Comparison of ENCODE assay signal across 34 cellular contexts in the genomic region with DNA sequence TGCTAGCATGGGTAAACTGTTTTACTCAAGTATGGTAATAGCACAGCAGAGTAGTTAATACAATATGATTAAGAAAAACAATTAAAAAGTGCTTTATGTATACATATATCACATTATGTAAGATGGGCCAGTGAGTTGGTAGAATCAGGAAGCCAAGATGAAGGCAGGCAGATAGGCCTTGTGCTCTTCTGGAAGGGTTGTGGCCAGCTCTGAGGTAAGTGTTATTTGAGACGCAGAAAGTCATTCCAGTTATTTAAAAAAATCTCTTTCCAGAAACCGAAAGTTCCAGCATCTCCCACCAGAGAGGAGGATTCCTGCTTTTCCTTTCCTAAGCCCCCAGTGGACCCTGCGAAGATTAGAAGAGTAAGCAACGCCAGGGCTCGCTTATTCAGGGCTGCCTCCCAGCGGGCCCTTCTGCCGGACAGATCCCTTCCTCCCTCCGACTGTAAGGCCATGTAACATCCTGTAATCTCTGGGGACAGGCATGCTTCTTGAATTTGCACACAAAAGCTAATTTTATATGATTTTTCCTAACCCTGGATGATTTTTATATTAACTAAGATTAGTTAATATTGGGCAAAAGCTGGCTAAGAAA.
"Had no signal": no experiment of that assay in that cellular context is flagged by ENCODE, and none has a peak within 500 bp of the region (broad histone marks: within the 10 kb centered on the region; RNA-seq: fewer than 3 reads in every experiment).

No MANE protein-coding gene starts in this region.

- H3K27ac Mint-ChIP-seq: activated CD4-positive, alpha-beta memory T cell treated with anti-CD3 and anti-CD28 coated beads, Interleukin-2, amount 10 ng/mL, durations not matched to agents 7 days and 5 days; activated CD4-positive, alpha-beta T cell treated with anti-CD3 and anti-CD28 coated beads, Interleukin-2, amount 10 ng/mL, durations not matched to agents 24 days and 14 days; activated naive CD4-positive, alpha-beta T cell treated with anti-CD3 and anti-CD28 coated beads, Interleukin-2, amount 10 ng/mL, durations not matched to agents 7 days and 5 days; activated naive CD8-positive, alpha-beta T cell treated with anti-CD3 and anti-CD28 coated beads, Interleukin-2, amount 10 ng/mL, durations not matched to agents 7 days and 5 days; activated T-cell treated with anti-CD3 and anti-CD28 coated beads, Interleukin-2, amount 50 U/mL, for 24 hours; naive B cell; neural progenitor cell; stimulated activated memory B cell treated with anti-CD40 and anti-IgM and Interleukin-4, amounts not matched to agents 10 μg/mL and 1 μg/mL and 100 μg/mL, for 72 hours; stimulated activated naive CD8-positive, alpha-beta T cell treated with anti-CD3 and anti-CD28 coated beads, Interleukin-15, amount 100 ng/mL, for 72 hours; T-helper 17 cell; type B pancreatic cell had no signal

- H3K9me2 ChIP-seq: SK-N-SH had no signal

- H3K9me3 Mint-ChIP-seq: activated naive CD4-positive, alpha-beta T cell treated with anti-CD3 and anti-CD28 coated beads, Interleukin-2, amount 10 ng/mL, durations not matched to agents 7 days and 5 days; activated naive CD8-positive, alpha-beta T cell treated with anti-CD3 and anti-CD28 coated beads, Interleukin-2, amount 10 ng/mL, durations not matched to agents 7 days and 5 days; activated T-cell treated with anti-CD3 and anti-CD28 coated beads, Interleukin-2, amount 50 U/mL, for 24 hours; naive B cell; neural progenitor cell; stimulated activated memory B cell treated with anti-CD40 and anti-IgM and Interleukin-4, amounts not matched to agents 10 μg/mL and 1 μg/mL and 100 μg/mL, for 72 hours; stimulated activated naive CD8-positive, alpha-beta T cell treated with anti-CD3 and anti-CD28 coated beads, Interleukin-15, amount 100 ng/mL, for 72 hours; type B pancreatic cell had no signal

- H3K27me3 Mint-ChIP-seq: activated naive CD8-positive, alpha-beta T cell treated with anti-CD3 and anti-CD28 coated beads, Interleukin-2, amount 10 ng/mL, durations not matched to agents 7 days and 5 days; activated T-cell treated with anti-CD3 and anti-CD28 coated beads, Interleukin-2, amount 50 U/mL, for 24 hours; naive B cell; stimulated activated memory B cell treated with anti-CD40 and anti-IgM and Interleukin-4, amounts not matched to agents 10 μg/mL and 1 μg/mL and 100 μg/mL, for 72 hours; stimulated activated naive CD8-positive, alpha-beta T cell treated with anti-CD3 and anti-CD28 coated beads, Interleukin-15, amount 100 ng/mL, for 72 hours; T-helper 17 cell; type B pancreatic cell had no signal

- FAIRE-seq: endometrium, small intestine had no signal

- H3K27me3 ChIP-seq: breast epithelium, colonic mucosa, esophagus squamous epithelium, gastroesophageal sphincter, left lung, neural progenitor cell, uterus had no signal

- H2AFZ ChIP-seq: neural progenitor cell had no signal

- H3K4me2 ChIP-seq: neural progenitor cell, SK-N-SH had no signal

- H3K27ac ChIP-seq: breast epithelium, colonic mucosa, epithelial cell of prostate, esophagus squamous epithelium, left lung, neural progenitor cell, uterus, WERI-Rb-1 had no signal

- DNase-seq: activated CD4-positive, alpha-beta memory T cell treated with anti-CD3 and anti-CD28 coated beads, Interleukin-2, amount 10 ng/mL, durations not matched to agents 7 days and 5 days; activated CD4-positive, alpha-beta T cell treated with anti-CD3 and anti-CD28 coated beads, Interleukin-2, amount 10 ng/mL, durations not matched to agents 24 days and 14 days; activated CD4-positive, CD25-positive, alpha-beta regulatory T cell treated with anti-CD3 and anti-CD28 coated beads, Interleukin-2, amount 50 U/mL, for 72 hours; activated CD8-positive, alpha-beta memory T cell treated with anti-CD3 and anti-CD28 coated beads, Interleukin-2, amount 50 U/mL, for 48 hours; activated gamma-delta T cell; activated naive CD4-positive, alpha-beta T cell treated with anti-CD3 and anti-CD28 coated beads, Interleukin-2, amount 10 ng/mL, durations not matched to agents 7 days and 5 days; activated naive CD8-positive, alpha-beta T cell treated with anti-CD3 and anti-CD28 coated beads, Interleukin-2, amount 10 ng/mL, durations not matched to agents 7 days and 5 days; activated T-cell treated with anti-CD3 and anti-CD28 coated beads, Interleukin-2, amount 50 U/mL, for 24 hours; amniotic stem cell; cerebellar nuclear complex; colonic mucosa; effector CD8-positive, alpha-beta T cell; esophagus squamous epithelium; left lung; naive B cell; posterior cingulate gyrus; SK-N-SH; small intestine; stimulated activated CD4-positive, alpha-beta T cell treated with anti-CD3 and anti-CD28 coated beads, Interleukin-4, amount 100 ng/mL, for 4 hours; stimulated activated CD8-positive, alpha-beta memory T cell treated with anti-CD3 and anti-CD28 coated beads, Interleukin-4, amount 100 ng/mL, for 48 hours; stimulated activated naive CD8-positive, alpha-beta T cell treated with anti-CD3 and anti-CD28 coated beads, Interleukin-15, amount 100 ng/mL, for 72 hours; substantia nigra; T-helper 17 cell; T1000; uterus; WERI-Rb-1 had no signal

- H3K4me3 ChIP-seq: breast epithelium, colonic mucosa, esophagus squamous epithelium, gastroesophageal sphincter, left lung, neural progenitor cell, uterus had no signal

- H3K9me3 ChIP-seq: breast epithelium, colonic mucosa, esophagus squamous epithelium, gastroesophageal sphincter, left lung, SK-N-SH, uterus had no signal

- H3K4me3 Mint-ChIP-seq: activated CD4-positive, alpha-beta memory T cell treated with anti-CD3 and anti-CD28 coated beads, Interleukin-2, amount 10 ng/mL, durations not matched to agents 7 days and 5 days; activated CD4-positive, alpha-beta T cell treated with anti-CD3 and anti-CD28 coated beads, Interleukin-2, amount 10 ng/mL, durations not matched to agents 24 days and 14 days; activated naive CD4-positive, alpha-beta T cell treated with anti-CD3 and anti-CD28 coated beads, Interleukin-2, amount 10 ng/mL, durations not matched to agents 7 days and 5 days; activated naive CD8-positive, alpha-beta T cell treated with anti-CD3 and anti-CD28 coated beads, Interleukin-2, amount 10 ng/mL, durations not matched to agents 7 days and 5 days; activated T-cell treated with anti-CD3 and anti-CD28 coated beads, Interleukin-2, amount 50 U/mL, for 24 hours; naive B cell; neural progenitor cell; stimulated activated memory B cell treated with anti-CD40 and anti-IgM and Interleukin-4, amounts not matched to agents 10 μg/mL and 1 μg/mL and 100 μg/mL, for 72 hours; stimulated activated naive CD8-positive, alpha-beta T cell treated with anti-CD3 and anti-CD28 coated beads, Interleukin-15, amount 100 ng/mL, for 72 hours; T-helper 17 cell; type B pancreatic cell had no signal

- H3K4me1 ChIP-seq: breast epithelium, colonic mucosa, uterus had no signal

- H3K36me3 ChIP-seq: breast epithelium, colonic mucosa, neural progenitor cell, uterus, WERI-Rb-1 had no signal

- ATAC-seq: gastroesophageal sphincter; left lung; sciatic nerve; stimulated activated memory B cell treated with anti-CD40 and anti-IgM and Interleukin-4, amounts not matched to agents 10 μg/mL and 1 μg/mL and 100 μg/mL, for 72 hours; stimulated activated naive CD8-positive, alpha-beta T cell treated with anti-CD3 and anti-CD28 coated beads, Interleukin-15, amount 100 ng/mL, for 72 hours; T-helper 17 cell had no signal
